In the genomic region with DNA sequence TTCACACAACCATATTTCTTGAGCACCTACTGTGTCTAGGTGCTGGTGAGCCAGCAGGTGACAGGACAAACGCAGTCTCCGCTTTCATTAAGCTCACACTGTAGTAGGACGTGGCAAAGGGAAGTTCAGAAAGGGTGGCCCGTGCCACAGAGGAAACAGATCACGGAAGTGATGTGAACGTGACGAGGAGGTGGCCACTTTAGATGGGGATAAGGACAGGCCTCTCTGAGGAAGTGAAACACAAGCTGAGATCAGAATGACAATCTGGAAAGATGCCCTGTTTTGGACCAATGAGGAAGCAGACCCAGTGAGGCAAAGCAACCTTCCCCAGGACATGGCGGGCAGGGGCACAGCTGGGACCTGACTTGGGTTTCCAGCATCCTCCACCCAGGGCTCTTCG, we compare ENCODE assay signal across 19 cellular contexts.
DNase-seq lines count a peak whose midpoint lies in the region; ATAC-seq, FAIRE-seq and TF ChIP-seq lines count a peak whose summit lies in the region.
"Had no signal": no experiment of that assay in that cellular context is flagged by ENCODE, and none has a peak within 500 bp of the region (broad histone marks: within the 10 kb centered on the region; RNA-seq: fewer than 3 reads in every experiment).

No MANE protein-coding gene starts in this region.

- H4K20me1 ChIP-seq in neural progenitor cell (ENCODE audit: low read depth) = no peaks in the 10 kb centered on the region
- H4K20me1 ChIP-seq in PC-9 (ENCODE audit: insufficient read depth) = no peaks in the 10 kb centered on the region
- H4K20me1 ChIP-seq in osteoblast (ENCODE audit: insufficient read depth, low read length) = no peaks in the 10 kb centered on the region

- BruUV-seq in PC-9 (replicated peaks; lab: Mats Ljungman, UMichigan) = no TSS peak

- no peaks in the 10 kb centered on the region for H3K36me3 ChIP-seq in neural progenitor cell
- no peaks in the 10 kb centered on the region for H3K36me3 ChIP-seq in PC-9 (ENCODE audit: low read depth)
- no peaks in the 10 kb centered on the region for H3K36me3 ChIP-seq in osteoblast (ENCODE audit: insufficient read depth, low read length)

- H3K4me3 ChIP-seq in neural progenitor cell (no peak overlapping the region), PC-9 (no peak overlapping the region), osteoblast (ENCODE audit: insufficient read depth, low read length) (no peak overlapping the region)

- peak; percentile 37 for ATAC-seq in effector memory CD8-positive, alpha-beta T cell (replicated peaks)
- ATAC-seq: activated T-cell treated with anti-CD3 and anti-CD28 coated beads, Interleukin-2, amount 50 U/mL, for 4 hours; HCT116; naive thymus-derived CD8-positive, alpha-beta T cell had no signal

- H3K4me3 Mint-ChIP-seq in effector memory CD8-positive, alpha-beta T cell = no peak overlapping the region
- peak overlapping the region; percentile 9 for H3K4me3 Mint-ChIP-seq in neural progenitor cell
- H3K4me3 Mint-ChIP-seq: activated T-cell treated with anti-CD3 and anti-CD28 coated beads, Interleukin-2, amount 50 U/mL, for 4 hours; naive thymus-derived CD8-positive, alpha-beta T cell had no signal

- no peak overlapping the region for H3K27ac ChIP-seq in neural progenitor cell
- no peak overlapping the region for H3K27ac ChIP-seq in PC-9
- no peak overlapping the region for H3K27ac ChIP-seq in osteoblast (ENCODE audit: low read depth, low read length)

- TF ChIP-seq CTCF in neural progenitor cell (IDR thresholded peaks at IDR 0.05) (no peak), PC-9 (conservative IDR thresholded peaks at IDR 0.05) (no peak), osteoblast (IDR thresholded peaks at IDR 0.05; ENCODE audit: extremely low read depth, low read depth, low read length) (no peak)

- intact Hi-C loops in PC-9 (cut with micrococcal nuclease; ENCODE audit: unreplicated experiment) = no loop called here

- H3K9ac ChIP-seq in neural progenitor cell = no peak overlapping the region

- H3K27me3 ChIP-seq in neural progenitor cell (peaks cover 55% of the 10 kb centered on the region), PC-9 (ENCODE audit: insufficient read depth, low read depth) (peaks cover 91% of the 10 kb centered on the region), osteoblast (ENCODE audit: insufficient read depth, low read length) (peaks cover 34% of the 10 kb centered on the region)

- H3F3A ChIP-seq in neural progenitor cell (ENCODE audit: low read depth) = no peaks in the 10 kb centered on the region
- no peaks in the 10 kb centered on the region for H3F3A ChIP-seq in PC-9 (ENCODE audit: insufficient read depth, low read depth)

- H3K9me3 Mint-ChIP-seq in effector memory CD8-positive, alpha-beta T cell = no peaks in the 10 kb centered on the region
- H3K9me3 Mint-ChIP-seq in neural progenitor cell = no peaks in the 10 kb centered on the region
- H3K9me3 Mint-ChIP-seq: activated T-cell treated with anti-CD3 and anti-CD28 coated beads, Interleukin-2, amount 50 U/mL, for 4 hours; naive thymus-derived CD8-positive, alpha-beta T cell had no signal

- peaks cover 40 to 67% of the 10 kb centered on the region in 2 donors for H3K27me3 Mint-ChIP-seq in effector memory CD8-positive, alpha-beta T cell
- peaks cover 20% of the 10 kb centered on the region for H3K27me3 Mint-ChIP-seq in neural progenitor cell (ENCODE audit: insufficient read depth, low read depth)

- DNase-seq in CD1c-positive myeloid dendritic cell (ENCODE audit: extremely low spot score) (peak; percentile 76), NCI-H2029 (lab: John Stamatoyannopoulos, UW) (peak; percentile 68), neural progenitor cell (ENCODE audit: low spot score) (no peak), PC-9 (no peak), osteoblast (ENCODE audit: insufficient read length, low spot score, missing footprints) (no peak), GM19239 (ENCODE audit: insufficient read length, low spot score) (no peak)
- no peak for DNase-seq in effector memory CD8-positive, alpha-beta T cell
- no peak for DNase-seq in activated T-cell treated with anti-CD3 and anti-CD28 coated beads, Interleukin-2, amount 50 U/mL, for 48 hours
- DNase-seq: activated CD4-positive, alpha-beta T cell treated with anti-CD3 and anti-CD28 coated beads, Interleukin-2, amount 50 U/mL, for 4 hours; activated T-cell treated with anti-CD3 and anti-CD28 coated beads, Interleukin-2, amount 50 U/mL, for 4 hours; foreskin fibroblast; Karpas-422; naive thymus-derived CD8-positive, alpha-beta T cell; NCI-H1436 treated with DMSO at 0.1 percent for 48 hours; stimulated activated CD4-positive, alpha-beta T cell treated with anti-CD3 and anti-CD28 coated beads, Interleukin-15, amount 100 ng/mL, for 24 hours; T1000 had no signal

- no peaks in the 10 kb centered on the region for H3K36me3 Mint-ChIP-seq in effector memory CD8-positive, alpha-beta T cell (ENCODE audit: insufficient read depth)
- H3K36me3 Mint-ChIP-seq in neural progenitor cell = no peaks in the 10 kb centered on the region
- H3K36me3 Mint-ChIP-seq: naive thymus-derived CD8-positive, alpha-beta T cell had no signal

- no peaks in the 10 kb centered on the region for H3K9me3 ChIP-seq in neural progenitor cell (ENCODE audit: low read depth)
- no peaks in the 10 kb centered on the region for H3K9me3 ChIP-seq in PC-9 (ENCODE audit: insufficient read depth, low read depth)
- no peaks in the 10 kb centered on the region for H3K9me3 ChIP-seq in osteoblast (ENCODE audit: low read depth, low read length)

- no peak for FAIRE-seq in GM19239 (lab: Jason Lieb, UNC)
- FAIRE-seq: endometrium, GM18507 had no signal

- H3K4me1 ChIP-seq in neural progenitor cell (peaks cover 6% of the 10 kb centered on the region), PC-9 (replicated peaks; ENCODE audit: insufficient read depth) (no peaks in the 10 kb centered on the region), osteoblast (ENCODE audit: insufficient read depth, low read length) (no peaks in the 10 kb centered on the region)

- CTCF ChIA-PET in PC-9 (lab: Charles Lee) = no interaction called here

- POLR2A ChIA-PET in PC-9 (lab: Charles Lee; ENCODE audit: unreplicated experiment) = interaction anchor here (0.7 kb wide), 1 partner anchor 77 kb away, joined by 3 read pairs; no protein-coding TSS in a partner anchor

- H3K9me2 ChIP-seq in PC-9 (ENCODE audit: insufficient read depth) = no peaks in the 10 kb centered on the region

- H3K79me2 ChIP-seq in neural progenitor cell (ENCODE audit: low read depth) (no peaks in the 10 kb centered on the region), PC-9 (ENCODE audit: low read depth) (no peaks in the 10 kb centered on the region), osteoblast (ENCODE audit: insufficient read depth, low read length) (no peaks in the 10 kb centered on the region)

- H3K4me1 Mint-ChIP-seq in effector memory CD8-positive, alpha-beta T cell (ENCODE audit: low read depth in 2 of 2) = peaks cover 0 to 1% of the 10 kb centered on the region in 2 donors
- peaks cover 15% of the 10 kb centered on the region for H3K4me1 Mint-ChIP-seq in neural progenitor cell

- no peak overlapping the region for H3K27ac Mint-ChIP-seq in effector memory CD8-positive, alpha-beta T cell
- H3K27ac Mint-ChIP-seq in neural progenitor cell = no peak overlapping the region

- H2AFZ ChIP-seq in neural progenitor cell (replicated peaks) (no peak overlapping the region), PC-9 (no peak overlapping the region), osteoblast (ENCODE audit: low read length) (no peak overlapping the region)

- H3K4me2 ChIP-seq in neural progenitor cell (no peak overlapping the region), PC-9 (no peak overlapping the region), osteoblast (ENCODE audit: insufficient read depth, low read length) (no peak overlapping the region)

Comparison
In these comparisons a context has a peak if more than half of its experiments do, and no peak if none do; other contexts are left out.
1. DNase-seq: peak in CD1c-positive myeloid dendritic cell (single experiment) and NCI-H2029 (single experiment); none in effector memory CD8-positive, alpha-beta T cell (0 of 3), neural progenitor cell (single experiment), PC-9 (0 of 2), osteoblast (single experiment), GM19239 (single experiment) and activated T-cell treated with anti-CD3 and anti-CD28 coated beads, Interleukin-2, amount 50 U/mL, for 48 hours (0 of 2).